In the genomic region with DNA sequence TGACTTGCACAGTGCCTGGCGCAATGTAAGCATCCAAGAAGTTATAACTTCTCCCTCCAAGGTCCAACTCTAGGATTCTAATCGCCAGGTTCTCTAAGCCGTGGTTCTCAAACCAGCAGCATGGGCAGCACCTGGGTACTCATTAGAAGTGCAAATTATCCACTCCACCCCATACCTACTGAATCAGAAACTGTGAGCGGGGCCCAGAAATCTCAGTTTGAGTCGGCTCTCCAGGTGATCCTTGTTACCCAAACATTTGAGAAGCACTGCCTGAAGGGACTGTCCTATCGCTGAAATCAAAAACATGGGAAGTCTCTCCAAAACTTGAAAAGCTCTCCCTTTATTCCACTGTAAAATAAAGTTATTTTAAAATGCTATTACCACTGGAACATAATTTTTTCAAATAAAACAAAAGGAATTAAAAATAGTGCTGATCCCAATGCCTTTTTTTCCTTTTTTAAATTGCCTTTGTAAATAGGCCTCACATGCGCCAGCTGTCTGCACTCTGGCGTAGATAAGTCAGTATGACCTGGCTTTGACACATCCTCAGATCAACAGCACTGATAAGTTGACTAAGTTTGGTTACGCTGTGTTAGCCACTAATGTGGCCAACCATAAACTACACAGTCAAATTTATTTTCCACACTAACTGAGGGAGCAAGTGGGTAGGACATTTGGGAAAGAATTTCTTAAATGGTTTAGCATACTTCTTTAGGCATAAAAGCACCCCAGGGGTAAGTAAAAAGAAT, we compare ENCODE assay signal across 9 cellular contexts. TPM values are rescaled to one million over a fixed set of nuclear protein-coding genes. Genes with fewer than 3 reads are reported as not detected.
DNase-seq lines count a peak whose midpoint lies in the region; ATAC-seq and TF ChIP-seq lines count a peak whose summit lies in the region.
"Had no signal": no experiment of that assay in that cellular context is flagged by ENCODE, and none has a peak within 500 bp of the region (broad histone marks: within the 10 kb centered on the region; RNA-seq: fewer than 3 reads in every experiment).

No MANE protein-coding gene starts in this region.

- H3K9ac ChIP-seq in SK-N-SH (no peak overlapping the region), mesendoderm (ENCODE audit: low read length) (no peak overlapping the region)

- H3K27me3 ChIP-seq in SK-N-SH (ENCODE audit: insufficient read depth) (no peaks in the 10 kb centered on the region), mesendoderm (ENCODE audit: insufficient read depth, low read length, poor library complexity) (no peaks in the 10 kb centered on the region)
- H3K27me3 ChIP-seq in effector memory CD4-positive, alpha-beta T cell (replicated peaks; ENCODE audit: control insufficient read depth, insufficient read depth, low read length, poor library complexity, severe bottlenecking), result no peaks in the 10 kb centered on the region
- H3K27me3 ChIP-seq: cardiac muscle cell had no signal

- TF ChIP-seq RAD21 in SK-N-SH (IDR thresholded peaks at IDR 0.05; ENCODE audit: low read length), result no peak

- H3K27ac ChIP-seq in SK-N-SH (ENCODE audit: low read depth in 2 of 2, low read length in 1 of 2) (peak overlapping the region in 1 of 2 experiments; percentile 92; a peak in 3 of 4 replicates), mesendoderm (ENCODE audit: low read depth, low read length) (no peak overlapping the region)
- peak overlapping the region; percentile 2 for H3K27ac ChIP-seq in effector memory CD4-positive, alpha-beta T cell (ENCODE audit: insufficient read depth, low read length, poor library complexity, severe bottlenecking)
- H3K27ac ChIP-seq: cardiac muscle cell had no signal

- H3K4me1 ChIP-seq in SK-N-SH (ENCODE audit: control insufficient read depth in 1 of 2, insufficient read depth in 2 of 2, low read depth in 1 of 2, low read length in 1 of 2), result peaks cover 9 to 21% of the 10 kb centered on the region in 2 experiments; a peak in 3 of 4 replicates
- peaks cover 21% of the 10 kb centered on the region for H3K4me1 ChIP-seq in effector memory CD4-positive, alpha-beta T cell (ENCODE audit: control insufficient read depth, insufficient read depth, low read length, poor library complexity, severe bottlenecking)
- no peaks in the 10 kb centered on the region for H3K4me1 ChIP-seq in mesendoderm (ENCODE audit: control insufficient read depth, low read depth, low read length)

- H4K20me1 ChIP-seq in SK-N-SH (ENCODE audit: insufficient read depth), result no peaks in the 10 kb centered on the region

- H3F3A ChIP-seq in SK-N-SH (replicated peaks; ENCODE audit: insufficient read depth), result peaks cover 12% of the 10 kb centered on the region

- H2BK15ac ChIP-seq in mesendoderm (replicated peaks; ENCODE audit: low read depth), result no peak overlapping the region

- 0 out of 2 replicates have a peak overlapping the region, but pooled peaks have one; percentile 16 for H2AFZ ChIP-seq in SK-N-SH (ENCODE audit: low read depth)

- POLR2A ChIA-PET in SK-N-SH (lab: Yijun Ruan, JAX), result interaction anchor here (1.1 kb wide), 1 partner anchor 8 kb away, joined by 5 read pairs; the partner anchor contains the start of gene CTR9

- no peaks in the 10 kb centered on the region for H3K9me3 ChIP-seq in SK-N-SH
- no peaks in the 10 kb centered on the region for H3K9me3 ChIP-seq in effector memory CD4-positive, alpha-beta T cell (ENCODE audit: control insufficient read depth, low read length)

- peak; percentile 94 for ATAC-seq in stimulated activated naive CD8-positive, alpha-beta T cell treated with anti-CD3 and anti-CD28 coated beads, Interleukin-15, Interleukin-2, amounts not matched to agents 100 U/mL and 50 U/mL, for 24 hours
- no peak for ATAC-seq in HG02623 (IDR thresholded peaks at IDR 0.05; ENCODE audit: unreplicated experiment)

- H3K79me2 ChIP-seq in SK-N-SH (ENCODE audit: insufficient read depth) (no peaks in the 10 kb centered on the region), mesendoderm (ENCODE audit: control insufficient read depth, insufficient read depth, low read length) (no peaks in the 10 kb centered on the region)

- no peak overlapping the region for H4K8ac ChIP-seq in mesendoderm (ENCODE audit: low read depth, low read length)

- no peak overlapping the region for H3K18ac ChIP-seq in mesendoderm (ENCODE audit: low read length)

- H3K36me3 ChIP-seq in SK-N-SH (replicated peaks in 1 of 2; ENCODE audit: control insufficient read depth in 1 of 2, insufficient read depth in 2 of 2, low read length in 1 of 2), result no peaks in the 10 kb centered on the region
- no peaks in the 10 kb centered on the region for H3K36me3 ChIP-seq in effector memory CD4-positive, alpha-beta T cell (ENCODE audit: control insufficient read depth, insufficient read depth, low read length)
- no peaks in the 10 kb centered on the region for H3K36me3 ChIP-seq in mesendoderm (ENCODE audit: control insufficient read depth, insufficient read depth, low read length)
- H3K36me3 ChIP-seq: cardiac muscle cell had no signal

- no peak overlapping the region for H3K56ac ChIP-seq in mesendoderm (ENCODE audit: low read length)

- no peak for TF ChIP-seq CTCF in SK-N-SH (IDR thresholded peaks at IDR 0.05)

- no peak overlapping the region for H4K5ac ChIP-seq in mesendoderm (ENCODE audit: low read length)

- no peak overlapping the region for H2AK5ac ChIP-seq in mesendoderm (ENCODE audit: low read length)

- H3K23ac ChIP-seq in mesendoderm (ENCODE audit: low read length), result no peak overlapping the region

- no peak overlapping the region for H2BK5ac ChIP-seq in mesendoderm (ENCODE audit: low read length)

- TF ChIP-seq EP300 in SK-N-SH (IDR thresholded peaks at IDR 0.05; ENCODE audit: borderline replicate concordance in 1 of 2, low read depth in 1 of 2, low read length in 1 of 2), result peak; percentile 41 to 74; a peak in 3 of 4 replicates

- H3K4me2 ChIP-seq in SK-N-SH, result no peak overlapping the region
- H3K4me2 ChIP-seq in mesendoderm (ENCODE audit: low read length), result no peak overlapping the region

- CTCF ChIA-PET in SK-N-SH (lab: Yijun Ruan, JAX), result interaction anchor here (0.8 to 2.0 kb wide), 7 partner anchors 8 to 985 kb away, joined by 3 to 10 read pairs (median 3); partner anchors contain the start of gene CTR9

- H3K79me1 ChIP-seq in mesendoderm (ENCODE audit: low read length), result no peaks in the 10 kb centered on the region

- H3K9me2 ChIP-seq in SK-N-SH, result no peaks in the 10 kb centered on the region

- WGBS in SK-N-SH (ENCODE audit: low lambda C conversion rate), result 47% methylated on average over 9 of the region's 9 CpGs
- no CpG with 5 or more reads among the region's 9 CpGs for whole genome bisulfite sequencing in mesendoderm (ENCODE audit: extremely low coverage, insufficient coverage, low lambda C conversion rate)

- H3K4ac ChIP-seq in mesendoderm (ENCODE audit: low read depth, low read length), result no peak overlapping the region

- DNase-seq in activated naive CD4-positive, alpha-beta T cell treated with Interleukin-2 at 50 U/mL for 16 hours, result peak; percentile 16
- no peak for DNase-seq in activated naive CD4-positive, alpha-beta T cell (lab: John Stamatoyannopoulos, UW)
- DNase-seq in SK-N-SH (peak; percentile 57), mesendoderm (no peak), NOMO-1 treated with dmso at 0.1 percent for 144 hours (lab: John Stamatoyannopoulos, UW; ENCODE audit: unreplicated experiment) (no peak)
- DNase-seq in effector memory CD4-positive, alpha-beta T cell, result peak; percentile 13 to 46 (median 18)
- DNase-seq in stimulated activated naive CD8-positive, alpha-beta T cell treated with anti-CD3 and anti-CD28 coated beads, Interleukin-15, Interleukin-2, amounts not matched to agents 100 U/mL and 50 U/mL, for 24 hours, result no peak

- no peak overlapping the region for H3K4me3 ChIP-seq in SK-N-SH (ENCODE audit: low read depth in 2 of 2, low read length in 1 of 2)
- H3K4me3 ChIP-seq in effector memory CD4-positive, alpha-beta T cell (ENCODE audit: insufficient read depth, low read depth, low read length, poor library complexity, severe bottlenecking), result peak overlapping the region; percentile 37
- H3K4me3 ChIP-seq in mesendoderm (ENCODE audit: low read length), result no peak overlapping the region
- H3K4me3 ChIP-seq: cardiac muscle cell had no signal

- H2BK120ac ChIP-seq in mesendoderm (ENCODE audit: low read depth, low read length), result no peak overlapping the region

TF ChIP-seq in SK-N-SH, 30 proteins besides CTCF, POLR2A, EP300 and RAD21 (continues in another document):
- TF ChIP-seq NFIC (IDR thresholded peaks at IDR 0.05; ENCODE audit: borderline replicate concordance) (peak; percentile 30; the same call in 1 of the 2 replicates), SMC3 (IDR thresholded peaks at IDR 0.05; ENCODE audit: low read depth, low read length) (no peak), RCOR1 (IDR thresholded peaks at IDR 0.05; ENCODE audit: low read length) (peak; percentile 68; the same call in 1 of the 2 replicates), TAF1 (IDR thresholded peaks at IDR 0.05; ENCODE audit: borderline replicate concordance, low read depth, low read length) (no peak), FOXM1 (IDR thresholded peaks at IDR 0.05; ENCODE audit: low read depth) (no peak), SIN3A (IDR thresholded peaks at IDR 0.05; ENCODE audit: borderline replicate concordance, low read depth, low read length) (peak; percentile 71; the same call in 1 of the 2 replicates), FOXJ3 (CRISPR knock-in tag; IDR thresholded peaks at IDR 0.05) (no peak)
- TF ChIP-seq, protein P1, sequence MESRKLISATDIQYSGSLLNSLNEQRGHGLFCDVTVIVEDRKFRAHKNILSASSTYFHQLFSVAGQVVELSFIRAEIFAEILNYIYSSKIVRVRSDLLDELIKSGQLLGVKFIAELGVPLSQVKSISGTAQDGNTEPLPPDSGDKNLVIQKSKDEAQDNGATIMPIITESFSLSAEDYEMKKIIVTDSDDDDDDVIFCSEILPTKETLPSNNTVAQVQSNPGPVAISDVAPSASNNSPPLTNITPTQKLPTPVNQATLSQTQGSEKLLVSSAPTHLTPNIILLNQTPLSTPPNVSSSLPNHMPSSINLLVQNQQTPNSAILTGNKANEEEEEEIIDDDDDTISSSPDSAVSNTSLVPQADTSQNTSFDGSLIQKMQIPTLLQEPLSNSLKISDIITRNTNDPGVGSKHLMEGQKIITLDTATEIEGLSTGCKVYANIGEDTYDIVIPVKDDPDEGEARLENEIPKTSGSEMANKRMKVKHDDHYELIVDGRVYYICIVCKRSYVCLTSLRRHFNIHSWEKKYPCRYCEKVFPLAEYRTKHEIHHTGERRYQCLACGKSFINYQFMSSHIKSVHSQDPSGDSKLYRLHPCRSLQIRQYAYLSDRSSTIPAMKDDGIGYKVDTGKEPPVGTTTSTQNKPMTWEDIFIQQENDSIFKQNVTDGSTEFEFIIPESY (IDR thresholded peaks at IDR 0.05; ENCODE audit: borderline replicate concordance, low read depth), result no peak

RNA-seq across cellular contexts. Expression of gene CTR9, which starts 8.4 kb away (rescaled TPM):
- 10.1 and 13.0 TPM in 2 replicates for polyA plus RNA-seq in SK-N-SH (2012; rRNA removed)
- polyA plus RNA-seq in SK-N-SH (2012; cell fraction: cytosol; rRNA removed), result 16.1 and 18.8 TPM in 2 replicates
- polyA plus RNA-seq in SK-N-SH (2012; cell fraction: nucleus; rRNA removed), result 10.4 and 16.2 TPM in 2 replicates
- 26.4 TPM for polyA plus RNA-seq in mesendoderm (2013, experiment 1 of 2)
- polyA plus RNA-seq in mesendoderm (2013, experiment 2 of 2), result 26.8 TPM

RNA-seq across cellular contexts. Expression of gene IRAG1, which starts 49.1 kb away (rescaled TPM):
- polyA plus RNA-seq in SK-N-SH (2012; rRNA removed), result 0.05 and 0.10 TPM in 2 replicates
- 0.07 and 0.08 TPM in 2 replicates for polyA plus RNA-seq in SK-N-SH (2012; cell fraction: cytosol; rRNA removed)
- polyA plus RNA-seq in SK-N-SH (2012; cell fraction: nucleus; rRNA removed), result 0.27 and 0.29 TPM in 2 replicates
- 0.79 TPM for polyA plus RNA-seq in mesendoderm (2013, experiment 1 of 2)
- polyA plus RNA-seq in mesendoderm (2013, experiment 2 of 2), result 0.80 TPM

Comparison
In these comparisons a context has a peak if more than half of its experiments do, and no peak if none do; other contexts are left out.
1. DNase-seq: peak in activated naive CD4-positive, alpha-beta T cell treated with Interleukin-2 at 50 U/mL for 16 hours (single experiment), SK-N-SH (single experiment) and effector memory CD4-positive, alpha-beta T cell (3 of 3); none in activated naive CD4-positive, alpha-beta T cell (0 of 4), stimulated activated naive CD8-positive, alpha-beta T cell treated with anti-CD3 and anti-CD28 coated beads, Interleukin-15, Interleukin-2, amounts not matched to agents 100 U/mL and 50 U/mL, for 24 hours (single experiment), mesendoderm (single experiment) and NOMO-1 treated with dmso at 0.1 percent for 144 hours (single experiment).